1 cellular context compared by ENCODE assay signal in genomic region chr2:149597050-149598013, GRCh38.
TF ChIP-seq lines count a peak whose summit lies in the region.

No MANE protein-coding gene starts in this region.

TF ChIP-seq in K562, 482 proteins besides CTCF, POLR2A, EP300 and RAD21 (continued from another document and continues in another):
- peak; percentile 65 for TF ChIP-seq DEAF1 (CRISPR knock-in tag; IDR thresholded peaks at IDR 0.05)
- no peak for TF ChIP-seq ZBTB34 (CRISPR knock-in tag; IDR thresholded peaks at IDR 0.05)
- TF ChIP-seq MITF (IDR thresholded peaks at IDR 0.05), result no peak
- TF ChIP-seq RFX7 (CRISPR knock-in tag; IDR thresholded peaks at IDR 0.05), result 0 out of 2 replicates have a peak, but pooled peaks have one; percentile 29
- no peak for TF ChIP-seq ZKSCAN3 (CRISPR knock-in tag; IDR thresholded peaks at IDR 0.05)
- TF ChIP-seq CREB1 (IDR thresholded peaks at IDR 0.05), result no peak
- no peak for TF ChIP-seq CREB1 (CRISPR knock-in tag; IDR thresholded peaks at IDR 0.05)
- TF ChIP-seq ZNF79 (CRISPR knock-in tag; IDR thresholded peaks at IDR 0.05; ENCODE audit: low read depth), result no peak
- TF ChIP-seq U2AF2 (optimal IDR thresholded peaks at IDR 0.05; ENCODE audit: low read depth, low read length), result no peak
- no peak for TF ChIP-seq ZNF395 (CRISPR knock-in tag; IDR thresholded peaks at IDR 0.05)
- TF ChIP-seq SNIP1 (IDR thresholded peaks at IDR 0.05; ENCODE audit: low read depth), result no peak
- 0 out of 2 replicates have a peak, but pooled peaks have one; percentile 53 for TF ChIP-seq LCOR (CRISPR knock-in tag; IDR thresholded peaks at IDR 0.05)
- TF ChIP-seq STAG1 (CRISPR knock-in tag; IDR thresholded peaks at IDR 0.05; ENCODE audit: borderline replicate concordance), result peak; percentile 84; the same call in 1 of the 2 replicates
- TF ChIP-seq ZBED1 (IDR thresholded peaks at IDR 0.05), result no peak
- TF ChIP-seq EHMT2 (IDR thresholded peaks at IDR 0.05), result no peak
- no peak for TF ChIP-seq FUS (optimal IDR thresholded peaks at IDR 0.05; ENCODE audit: low read depth, low read length)
- no peak for TF ChIP-seq E2F4 (CRISPR knock-in tag; IDR thresholded peaks at IDR 0.05; ENCODE audit: low read depth)
- TF ChIP-seq MEIS2 (IDR thresholded peaks at IDR 0.05; ENCODE audit: partially characterized antibody), result no peak
- TF ChIP-seq CBX1 (IDR thresholded peaks at IDR 0.05; ENCODE audit: low read depth), result no peak
- no peak for TF ChIP-seq ZNF12 (CRISPR knock-in tag; IDR thresholded peaks at IDR 0.05)
- TF ChIP-seq TCF3 (CRISPR knock-in tag; IDR thresholded peaks at IDR 0.05), result no peak
- TF ChIP-seq CBFA2T2 (conservative IDR thresholded peaks at IDR 0.05), result no peak
- no peak for TF ChIP-seq MTA2 (IDR thresholded peaks at IDR 0.05; ENCODE audit: low read depth)
- TF ChIP-seq ZNF239 (CRISPR knock-in tag; IDR thresholded peaks at IDR 0.05), result no peak
- TF ChIP-seq RCOR1 (IDR thresholded peaks at IDR 0.05; ENCODE audit: borderline replicate concordance in 1 of 2, low read depth in 2 of 2, low read length in 2 of 2), result 0 out of 4 replicates have a peak, but pooled peaks of 1 of the 2 experiments have one; percentile 16
- TF ChIP-seq TFE3 (CRISPR knock-in tag; IDR thresholded peaks at IDR 0.05), result no peak
- TF ChIP-seq ELF2 (CRISPR knock-in tag; IDR thresholded peaks at IDR 0.05), result no peak
- TF ChIP-seq YBX1 (IDR thresholded peaks at IDR 0.05), result no peak
- no peak for TF ChIP-seq GATA2 (CRISPR knock-in tag; IDR thresholded peaks at IDR 0.05)
- no peak for TF ChIP-seq POLR3G (IDR thresholded peaks at IDR 0.05; ENCODE audit: extremely low read depth, insufficient read length, insufficient replicate concordance)
- no peak for TF ChIP-seq SMARCA5 (IDR thresholded peaks at IDR 0.05)
- TF ChIP-seq MYBL2 (IDR thresholded peaks at IDR 0.05; ENCODE audit: low read depth), result no peak
- TF ChIP-seq MYBL2 (CRISPR knock-in tag; IDR thresholded peaks at IDR 0.05; ENCODE audit: borderline replicate concordance), result no peak
- no peak for TF ChIP-seq IRF1 (CRISPR knock-in tag; IDR thresholded peaks at IDR 0.05; ENCODE audit: borderline replicate concordance)
- no peak for TF ChIP-seq ZNF23 (CRISPR knock-in tag; IDR thresholded peaks at IDR 0.05)
- TF ChIP-seq TEAD1 (CRISPR knock-in tag; IDR thresholded peaks at IDR 0.05), result no peak
- TF ChIP-seq FOXM1 (IDR thresholded peaks at IDR 0.05; ENCODE audit: low read depth), result no peak
- TF ChIP-seq FOXM1 (CRISPR knock-in tag; IDR thresholded peaks at IDR 0.05; ENCODE audit: low read depth), result no peak
- TF ChIP-seq ELK3 (CRISPR knock-in tag; IDR thresholded peaks at IDR 0.05), result no peak
- peak; percentile 57; the same call in 1 of the 2 replicates for TF ChIP-seq ZNF384 (IDR thresholded peaks at IDR 0.05; ENCODE audit: low read depth, low read length)
- TF ChIP-seq KDM1A (IDR thresholded peaks at IDR 0.05), result 0 out of 4 replicates have a peak, but pooled peaks of 1 of the 2 experiments have one; percentile 7
- TF ChIP-seq ZNF586 (CRISPR knock-in tag; conservative IDR thresholded peaks at IDR 0.05), result no peak
- no peak for TF ChIP-seq SRF (CRISPR knock-in tag; IDR thresholded peaks at IDR 0.05)
- TF ChIP-seq PTTG1 (tag; IDR thresholded peaks at IDR 0.05; ENCODE audit: low read depth), result no peak
- TF ChIP-seq POLR2G (IDR thresholded peaks at IDR 0.05; ENCODE audit: low read depth, low read length), result no peak
- TF ChIP-seq CREBBP (IDR thresholded peaks at IDR 0.05; ENCODE audit: low read depth, low read length), result no peak
- no peak for TF ChIP-seq PHF20 (IDR thresholded peaks at IDR 0.05; ENCODE audit: partially characterized antibody)
- no peak for TF ChIP-seq NUFIP1 (IDR thresholded peaks at IDR 0.05; ENCODE audit: partially characterized antibody)
- TF ChIP-seq RREB1 (CRISPR knock-in tag; IDR thresholded peaks at IDR 0.05), result no peak
- 0 out of 2 replicates have a peak, but pooled peaks have one; percentile 19 for TF ChIP-seq ARID2 (IDR thresholded peaks at IDR 0.05)
- no peak for TF ChIP-seq ESRRA (IDR thresholded peaks at IDR 0.05; ENCODE audit: borderline replicate concordance, low read depth)
